14 cellular contexts compared by ENCODE assay signal in the genomic region with DNA sequence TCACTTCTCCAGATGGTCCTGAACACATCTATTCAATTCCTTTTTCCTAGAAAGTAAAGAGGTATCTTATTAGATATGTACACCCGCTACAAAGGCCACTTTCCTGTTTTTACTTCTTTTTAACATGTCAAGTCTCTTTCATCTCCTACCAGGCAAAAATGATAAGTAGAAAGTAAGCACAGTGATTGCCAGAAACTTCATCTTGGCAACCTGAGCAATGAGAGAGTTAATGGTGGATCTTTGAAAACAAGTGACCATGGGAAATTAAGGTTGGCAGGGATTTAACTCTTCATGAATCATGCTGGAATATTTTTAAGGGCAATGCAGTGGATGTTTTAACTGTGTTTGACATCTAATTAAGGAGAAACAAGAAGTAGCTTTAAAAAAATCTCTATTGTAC. TPM values are rescaled to one million over a fixed set of nuclear protein-coding genes. Genes with fewer than 3 reads are reported as not detected.
DNase-seq lines count a peak whose midpoint lies in the region; ATAC-seq and TF ChIP-seq lines count a peak whose summit lies in the region.
"Had no signal": no experiment of that assay in that cellular context is flagged by ENCODE, and none has a peak within 500 bp of the region (broad histone marks: within the 10 kb centered on the region; RNA-seq: fewer than 3 reads in every experiment).

No MANE protein-coding gene starts in this region.

- H3K27me3 ChIP-seq in cardiac muscle cell (no peaks in the 10 kb centered on the region), colonic mucosa (no peaks in the 10 kb centered on the region)

- H3K36me3 Mint-ChIP-seq in activated T-cell treated with anti-CD3 and anti-CD28 coated beads, Interleukin-2, amount 50 U/mL, for 4 hours (ENCODE audit: insufficient read depth) = no peaks in the 10 kb centered on the region

- H3K9ac ChIP-seq in colonic mucosa (ENCODE audit: low read depth in 2 of 2, low read length in 2 of 2) = no peak overlapping the region

- H3K4me3 ChIP-seq in cardiac muscle cell (peak overlapping the region; percentile 56), astrocyte of the cerebellum (ENCODE audit: low read depth, low read length) (peak overlapping the region; percentile 11), colonic mucosa (no peak overlapping the region)

- intact Hi-C loops in left ventricle myocardium superior (cut with micrococcal nuclease) = no loop called here
- intact Hi-C loops in colonic mucosa (cut with DNase I) = no loop called here

- H3K27ac ChIP-seq in cardiac muscle cell (peak overlapping the region; percentile 36), colonic mucosa (no peak overlapping the region)

- H3K9me3 ChIP-seq in cardiac muscle cell (ENCODE audit: low read depth) (no peaks in the 10 kb centered on the region), colonic mucosa (no peaks in the 10 kb centered on the region)

- H3K9me3 Mint-ChIP-seq in activated T-cell treated with anti-CD3 and anti-CD28 coated beads, Interleukin-2, amount 50 U/mL, for 4 hours = no peaks in the 10 kb centered on the region
- H3K9me3 Mint-ChIP-seq: activated T-helper 17 cell treated with anti-CD3 and anti-CD28 coated beads, Interleukin-2, amount 50 U/mL, for 72 hours had no signal

- TF ChIP-seq CTCF in cardiac muscle cell (IDR thresholded peaks at IDR 0.05; ENCODE audit: low read depth, low read length) = no peak
- TF ChIP-seq CTCF in astrocyte of the cerebellum (IDR thresholded peaks at IDR 0.05; ENCODE audit: low read depth, low read length, missing control alignments) = no peak
- TF ChIP-seq CTCF in colonic mucosa (IDR thresholded peaks at IDR 0.05) = no peak

- H3K4me3 Mint-ChIP-seq in activated T-cell treated with anti-CD3 and anti-CD28 coated beads, Interleukin-2, amount 50 U/mL, for 4 hours = no peak overlapping the region
- H3K4me3 Mint-ChIP-seq: activated T-helper 17 cell treated with anti-CD3 and anti-CD28 coated beads, Interleukin-2, amount 50 U/mL, for 72 hours had no signal

- DNase-seq in cardiac muscle cell (ENCODE audit: low read depth in 1 of 2, low spot score in 1 of 2) = no peak
- DNase-seq in left ventricle myocardium superior = no peak
- DNase-seq in astrocyte of the cerebellum (ENCODE audit: low read depth) = no peak
- DNase-seq in iris pigment epithelial cell (ENCODE audit: low read depth) = peak; percentile 37
- no peak for DNase-seq in colonic mucosa
- no peak for DNase-seq in activated T-cell treated with anti-CD3 and anti-CD28 coated beads, Interleukin-2, amount 50 U/mL, for 4 hours
- DNase-seq: GF-D8; Kasumi-1; small intestine; stimulated activated CD8-positive, alpha-beta memory T cell treated with anti-CD3 and anti-CD28 coated beads, Interleukin-4, amount 100 ng/mL, for 48 hours had no signal

- in situ Hi-C loops in astrocyte of the cerebellum (cut with HindIII; ENCODE audit: low sequenced_read_pairs) = loop anchor here (5.0 kb wide), 1 partner anchor 60 kb away; no protein-coding TSS in a partner anchor

- ATAC-seq in left ventricle myocardium superior = no peak
- ATAC-seq in activated T-cell treated with anti-CD3 and anti-CD28 coated beads, Interleukin-2, amount 50 U/mL, for 4 hours = no peak
- ATAC-seq in HG02759 (IDR thresholded peaks at IDR 0.05; ENCODE audit: unreplicated experiment) = no peak
- ATAC-seq in GM21528 (IDR thresholded peaks at IDR 0.05; ENCODE audit: low FRiP score, unreplicated experiment) = no peak
- ATAC-seq: activated T-helper 17 cell treated with anti-CD3 and anti-CD28 coated beads, Interleukin-2, amount 50 U/mL, for 72 hours; Right ventricle myocardium inferior had no signal

- H3K4me1 Mint-ChIP-seq in activated T-cell treated with anti-CD3 and anti-CD28 coated beads, Interleukin-2, amount 50 U/mL, for 4 hours (ENCODE audit: low read depth) = peaks cover 29% of the 10 kb centered on the region

- no peaks in the 10 kb centered on the region for H3K36me3 ChIP-seq in cardiac muscle cell
- H3K36me3 ChIP-seq in colonic mucosa = no peaks in the 10 kb centered on the region

- peaks cover 2% of the 10 kb centered on the region for H3K27me3 Mint-ChIP-seq in activated T-cell treated with anti-CD3 and anti-CD28 coated beads, Interleukin-2, amount 50 U/mL, for 4 hours (ENCODE audit: low read depth)
- H3K27me3 Mint-ChIP-seq: activated T-helper 17 cell treated with anti-CD3 and anti-CD28 coated beads, Interleukin-2, amount 50 U/mL, for 72 hours had no signal

- H3K4me1 ChIP-seq in cardiac muscle cell (ENCODE audit: low read depth) = peaks cover 30% of the 10 kb centered on the region
- H3K4me1 ChIP-seq in colonic mucosa = no peaks in the 10 kb centered on the region

RNA-seq across cellular contexts. Expression of gene SEMA3A, which starts 2.7 kb away (rescaled TPM):
- total RNA-seq in cardiac muscle cell = 35.9 and 37.3 TPM in 2 replicates
- polyA plus RNA-seq in cardiac muscle cell = 33.5 and 34.1 TPM in 2 replicates
- 1.2 TPM for total RNA-seq in left ventricle myocardium superior
- 10 to 100 TPM in 1 of 2 donors, 1 to 10 TPM in 1; 1.7 to 14.2 TPM for total RNA-seq in colonic mucosa
- total RNA-seq in activated T-cell treated with anti-CD3 and anti-CD28 coated beads, Interleukin-2, amount 50 U/mL, for 4 hours = under 1 TPM; 0.03 to 0.11 (median 0.08) TPM
